Comparison of ENCODE assay signal across 9 cellular contexts in genomic region chr1:4932666-4933065, GRCh38.
"Had no signal": no experiment of that assay in that cellular context is flagged by ENCODE, and none has a peak within 500 bp of the region (broad histone marks: within the 10 kb centered on the region; RNA-seq: fewer than 3 reads in every experiment).

No MANE protein-coding gene starts in this region.

- H3K9me3 ChIP-seq: HAP-1 had no signal

- H2AFZ ChIP-seq: GM23338 had no signal

- H3K9me3 Mint-ChIP-seq: GM23338 had no signal

- H3K4me2 ChIP-seq: GM23338 had no signal

- H3K4me1 ChIP-seq: HAP-1 had no signal

- H3K36me3 ChIP-seq: HAP-1 had no signal

- H3K4me3 Mint-ChIP-seq: GM23338, HFFc6 had no signal

- H3K27ac ChIP-seq: HL-60 had no signal

- ATAC-seq: HCT116, K562 had no signal

- DNase-seq: H7, HFFc6, IMR-90, KG1 had no signal

- H3K27ac Mint-ChIP-seq: GM23338, HFFc6 had no signal

- H3K4me3 ChIP-seq: GM23338, HAP-1, K562 had no signal
